ENCODE assay signal across 12 cellular contexts in the genomic region with DNA sequence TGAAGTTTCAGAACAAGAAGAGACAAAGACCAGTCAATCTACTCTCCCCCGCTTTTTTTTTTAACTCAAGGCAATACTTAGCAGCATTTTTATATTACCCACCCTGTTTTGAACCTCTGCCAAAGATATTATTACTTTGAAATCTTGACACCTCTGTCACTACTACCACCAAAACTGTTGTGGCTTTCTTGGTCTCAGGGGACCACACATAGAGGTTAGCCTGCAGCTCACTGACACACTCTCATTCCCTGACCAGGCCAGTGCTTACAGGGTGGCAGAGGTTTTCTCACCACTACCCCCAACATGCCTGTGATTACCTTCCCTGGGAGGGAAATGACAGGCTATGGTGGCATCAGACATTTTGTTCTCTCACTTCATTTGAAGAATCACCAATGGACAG.
DNase-seq lines count a peak whose midpoint lies in the region; ATAC-seq and TF ChIP-seq lines count a peak whose summit lies in the region.
"Had no signal": no experiment of that assay in that cellular context is flagged by ENCODE, and none has a peak within 500 bp of the region (broad histone marks: within the 10 kb centered on the region; RNA-seq: fewer than 3 reads in every experiment).

No MANE protein-coding gene starts in this region.

- peaks cover 0 to 6% of the 10 kb centered on the region in 2 donors for H3K36me3 ChIP-seq in vagina
- H3K36me3 ChIP-seq: colonic mucosa had no signal

- no peaks in the 10 kb centered on the region for H3K4me1 ChIP-seq in vagina
- H3K4me1 ChIP-seq: colonic mucosa, upper lobe of left lung had no signal

- peak; percentile 98 for ATAC-seq in GM18498 (IDR thresholded peaks at IDR 0.05; ENCODE audit: unreplicated experiment)
- peak; percentile 70 for ATAC-seq in GM19455 (IDR thresholded peaks at IDR 0.05; ENCODE audit: unreplicated experiment)
- ATAC-seq in HG02981 (IDR thresholded peaks at IDR 0.05; ENCODE audit: unreplicated experiment) = peak; percentile 88
- no peak for ATAC-seq in T-helper 17 cell

- no peak for TF ChIP-seq POLR2A in vagina (IDR thresholded peaks at IDR 0.05)

- H3K27me3 Mint-ChIP-seq in T-helper 17 cell = no peaks in the 10 kb centered on the region
- H3K27me3 Mint-ChIP-seq: CD4-positive, CD25-positive, alpha-beta regulatory T cell had no signal

- DNase-seq in T-helper 17 cell = no peak
- DNase-seq in caudate nucleus (lab: John Stamatoyannopoulos, UW) = no peak
- no peak for DNase-seq in NCI-H226
- DNase-seq in vagina (ENCODE audit: extremely low spot score in 2 of 2) = no peak
- DNase-seq in GM19238 (ENCODE audit: insufficient read length, low spot score) = no peak
- DNase-seq: CD4-positive, CD25-positive, alpha-beta regulatory T cell; colonic mucosa; NCI-H2029 treated with DMSO at 0.1 percent for 48 hours; upper lobe of left lung had no signal

- H3K9me3 ChIP-seq in T-helper 17 cell (ENCODE audit: control insufficient read depth, low read length, poor library complexity, severe bottlenecking) (no peaks in the 10 kb centered on the region), vagina (no peaks in the 10 kb centered on the region)
- H3K9me3 ChIP-seq: colonic mucosa, upper lobe of left lung had no signal

- H3K4me1 Mint-ChIP-seq in T-helper 17 cell = peaks cover 9% of the 10 kb centered on the region

- TF ChIP-seq CTCF in vagina (IDR thresholded peaks at IDR 0.05) = no peak

- H3K4me3 Mint-ChIP-seq in T-helper 17 cell = no peak overlapping the region
- H3K4me3 Mint-ChIP-seq: CD4-positive, CD25-positive, alpha-beta regulatory T cell had no signal

- intact Hi-C loops in vagina (cut with DNase I) = no loop called here

- H3K36me3 Mint-ChIP-seq in T-helper 17 cell (ENCODE audit: low read depth) = peaks cover 18% of the 10 kb centered on the region

- H3K27ac ChIP-seq in caudate nucleus (ENCODE audit: low read depth, low read length) = no peak overlapping the region
- no peak overlapping the region for H3K27ac ChIP-seq in vagina
- H3K27ac ChIP-seq: colonic mucosa, upper lobe of left lung had no signal

- peak overlapping the region; percentile 24 for H3K27ac Mint-ChIP-seq in T-helper 17 cell

- no peaks in the 10 kb centered on the region for H3K27me3 ChIP-seq in vagina
- H3K27me3 ChIP-seq: colonic mucosa, upper lobe of left lung had no signal

- H3K4me3 ChIP-seq in vagina = no peak overlapping the region
- H3K4me3 ChIP-seq: colonic mucosa, upper lobe of left lung had no signal
